In the genomic region with DNA sequence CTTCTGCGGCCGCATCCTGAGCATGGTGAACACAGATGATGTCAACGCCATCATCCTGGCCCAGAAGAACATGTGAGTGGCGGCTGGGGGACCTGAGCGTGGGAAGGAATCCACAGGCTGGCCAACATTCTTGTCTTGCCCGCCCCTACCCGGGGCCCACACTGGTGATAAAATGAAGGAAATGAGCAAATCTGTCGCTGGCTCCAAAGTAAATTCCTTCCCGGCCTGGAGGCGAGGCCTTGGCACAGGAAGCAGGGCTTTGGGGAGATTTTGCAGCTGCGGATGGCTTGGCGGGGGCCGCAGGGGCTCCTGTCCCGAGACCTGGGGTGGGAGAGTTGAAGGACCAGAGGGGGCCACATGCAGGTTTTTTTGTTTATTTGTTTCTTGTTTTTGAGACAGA, we compare ENCODE assay signal across 12 cellular contexts. TPM values are rescaled to one million over a fixed set of nuclear protein-coding genes. Genes with fewer than 3 reads are reported as not detected.
DNase-seq lines count a peak whose midpoint lies in the region; ATAC-seq and TF ChIP-seq lines count a peak whose summit lies in the region.
"Had no signal": no experiment of that assay in that cellular context is flagged by ENCODE, and none has a peak within 500 bp of the region (broad histone marks: within the 10 kb centered on the region; RNA-seq: fewer than 3 reads in every experiment).

No MANE protein-coding gene starts in this region.

- ATAC-seq in activated T-cell treated with anti-CD3 and anti-CD28 coated beads, Interleukin-2, amount 50 U/mL, for 72 hours (replicated peaks in 1 of 2) = no peak
- no peak for ATAC-seq in lung (ENCODE audit: insufficient read depth, low FRiP score)
- no peak for ATAC-seq in upper lobe of right lung
- no peak for ATAC-seq in GM21526 (IDR thresholded peaks at IDR 0.05; ENCODE audit: low FRiP score, unreplicated experiment)
- ATAC-seq: T-helper 17 cell had no signal

- H3K9me3 ChIP-seq in lung (ENCODE audit: control insufficient read depth in 2 of 2, insufficient read depth in 1 of 2, low read length in 1 of 2) (no peaks in the 10 kb centered on the region), upper lobe of right lung (no peaks in the 10 kb centered on the region)

- no peaks in the 10 kb centered on the region for H3K27me3 Mint-ChIP-seq in activated T-cell treated with anti-CD3 and anti-CD28 coated beads, Interleukin-2, amount 50 U/mL, for 24 hours
- H3K27me3 Mint-ChIP-seq in activated T-cell treated with anti-CD3 and anti-CD28 coated beads, Interleukin-2, amount 50 U/mL, for 72 hours (ENCODE audit: low read depth) = no peaks in the 10 kb centered on the region
- H3K27me3 Mint-ChIP-seq: T-helper 17 cell had no signal

- peaks cover 0 to 7% of the 10 kb centered on the region in 2 donors for H3K4me1 ChIP-seq in lung (ENCODE audit: control insufficient read depth in 2 of 2, insufficient read depth in 2 of 2, low read length in 2 of 2)
- H3K4me1 ChIP-seq in upper lobe of right lung = peaks cover 5% of the 10 kb centered on the region

- H3K36me3 Mint-ChIP-seq in activated T-cell treated with anti-CD3 and anti-CD28 coated beads, Interleukin-2, amount 50 U/mL, for 24 hours (ENCODE audit: low read depth) = peaks cover 82% of the 10 kb centered on the region
- H3K36me3 Mint-ChIP-seq in activated T-cell treated with anti-CD3 and anti-CD28 coated beads, Interleukin-2, amount 50 U/mL, for 72 hours (ENCODE audit: insufficient read depth in 2 of 2) = peaks cover 5 to 27% of the 10 kb centered on the region in 2 donors

- H3K9me3 Mint-ChIP-seq in activated T-cell treated with anti-CD3 and anti-CD28 coated beads, Interleukin-2, amount 50 U/mL, for 24 hours = no peaks in the 10 kb centered on the region
- no peaks in the 10 kb centered on the region for H3K9me3 Mint-ChIP-seq in activated T-cell treated with anti-CD3 and anti-CD28 coated beads, Interleukin-2, amount 50 U/mL, for 72 hours

- H3K27me3 ChIP-seq in lung (ENCODE audit: control insufficient read depth, insufficient read depth) (no peaks in the 10 kb centered on the region), upper lobe of right lung (no peaks in the 10 kb centered on the region)
- H3K27me3 ChIP-seq: cardiac muscle cell had no signal

- intact Hi-C loops in upper lobe of right lung (cut with DNase I) = loop anchor here (10.0 kb wide), 1 partner anchor 97 kb away; no protein-coding TSS in a partner anchor

- H3K4me3 ChIP-seq in lung (no peak overlapping the region), upper lobe of right lung (no peak overlapping the region)
- H3K4me3 ChIP-seq: cardiac muscle cell, PC-9 had no signal

- peak overlapping the region; percentile 36 to 73 for H3K27ac ChIP-seq in lung (ENCODE audit: low read depth in 1 of 2, low read length in 1 of 2)
- H3K27ac ChIP-seq in upper lobe of right lung = peak overlapping the region; percentile 63
- H3K27ac ChIP-seq: cardiac muscle cell, PC-9 had no signal

- WGBS in lung, 2 donors = 71 to 80% methylated on average over 14 of the region's 14 CpGs

- peak overlapping the region; percentile 56 for H3K27ac Mint-ChIP-seq in activated T-cell treated with anti-CD3 and anti-CD28 coated beads, Interleukin-2, amount 50 U/mL, for 24 hours
- H3K27ac Mint-ChIP-seq in activated T-cell treated with anti-CD3 and anti-CD28 coated beads, Interleukin-2, amount 50 U/mL, for 72 hours = no peak overlapping the region
- H3K27ac Mint-ChIP-seq: T-helper 17 cell had no signal

- TF ChIP-seq CTCF in lung (IDR thresholded peaks at IDR 0.05; ENCODE audit: control extremely low read depth, extremely low read depth) (no peak), upper lobe of right lung (IDR thresholded peaks at IDR 0.05) (no peak)

- no peak for DNase-seq in activated T-cell treated with anti-CD3 and anti-CD28 coated beads, Interleukin-2, amount 50 U/mL, for 24 hours
- DNase-seq in activated T-cell treated with anti-CD3 and anti-CD28 coated beads, Interleukin-2, amount 50 U/mL, for 72 hours = no peak
- no peak for DNase-seq in lung (ENCODE audit: low spot score)
- DNase-seq in upper lobe of right lung = no peak
- no peak for DNase-seq in midbrain (lab: John Stamatoyannopoulos, UW)
- DNase-seq: 8988T, activated gamma-delta T cell treated with Interleukin-2 at 50 U/mL for 16 hours, NCI-H446, PC-9, T-helper 17 cell had no signal

- peaks cover 22% of the 10 kb centered on the region for H3K4me1 Mint-ChIP-seq in activated T-cell treated with anti-CD3 and anti-CD28 coated beads, Interleukin-2, amount 50 U/mL, for 24 hours (ENCODE audit: low read depth)
- H3K4me1 Mint-ChIP-seq in activated T-cell treated with anti-CD3 and anti-CD28 coated beads, Interleukin-2, amount 50 U/mL, for 72 hours (ENCODE audit: low read depth) = peaks cover 24% of the 10 kb centered on the region

- peaks cover 13 to 37% of the 10 kb centered on the region in 2 donors for H3K36me3 ChIP-seq in lung (ENCODE audit: control insufficient read depth in 2 of 2, insufficient read depth in 2 of 2, low read length in 2 of 2)
- H3K36me3 ChIP-seq in upper lobe of right lung = peaks cover 55% of the 10 kb centered on the region

- H3K4me3 Mint-ChIP-seq in activated T-cell treated with anti-CD3 and anti-CD28 coated beads, Interleukin-2, amount 50 U/mL, for 24 hours = no peak overlapping the region
- H3K4me3 Mint-ChIP-seq in activated T-cell treated with anti-CD3 and anti-CD28 coated beads, Interleukin-2, amount 50 U/mL, for 72 hours = no peak overlapping the region
- H3K4me3 Mint-ChIP-seq: T-helper 17 cell had no signal

RNA-seq across cellular contexts. Expression of a gene that starts 4.4 kb away (rescaled TPM):
- 100 to 1,000 TPM; 127 to 139 TPM for total RNA-seq in activated T-cell treated with anti-CD3 and anti-CD28 coated beads, Interleukin-2, amount 50 U/mL, for 72 hours
- total RNA-seq in lung (10 to 100 TPM; 51.3 to 85.9 TPM), upper lobe of right lung (68.3 TPM)
- 100 to 1,000 TPM in 1 of 2 donors, 10 to 100 TPM in 1; 63.7 to 117 TPM for polyA plus RNA-seq in lung

RNA-seq across cellular contexts. Expression of a gene that starts 9.6 kb away (rescaled TPM):
- 1,000 to 10,000 TPM; 1,602 TPM for total RNA-seq in activated T-cell treated with anti-CD3 and anti-CD28 coated beads, Interleukin-2, amount 50 U/mL, for 72 hours
- total RNA-seq in lung = 100 to 1,000 TPM; 689 to 926 TPM
- polyA plus RNA-seq in lung = 1,000 to 10,000 TPM; 1,135 to 1,266 TPM
- total RNA-seq in upper lobe of right lung = 840 TPM

RNA-seq across cellular contexts. Expression of a gene that starts 18.7 kb away (rescaled TPM):
- total RNA-seq in activated T-cell treated with anti-CD3 and anti-CD28 coated beads, Interleukin-2, amount 50 U/mL, for 72 hours = 100 to 1,000 TPM; 223 to 239 TPM
- total RNA-seq in lung = 100 to 1,000 TPM; 168 to 225 TPM
- polyA plus RNA-seq in lung = 100 to 1,000 TPM; 235 to 357 TPM
- total RNA-seq in upper lobe of right lung = 201 TPM

RNA-seq across cellular contexts. Expression of a gene that starts 26.5 kb away (rescaled TPM):
- total RNA-seq in activated T-cell treated with anti-CD3 and anti-CD28 coated beads, Interleukin-2, amount 50 U/mL, for 72 hours = 10 to 100 TPM; 46.2 to 59.5 TPM
- 100 to 1,000 TPM in 1 of 2 donors, 10 to 100 TPM in 1; 51.4 to 114 TPM for total RNA-seq in lung
- 10 to 100 TPM; 73.4 to 92.5 TPM for polyA plus RNA-seq in lung
- total RNA-seq in upper lobe of right lung = 57.1 TPM

RNA-seq across cellular contexts. Expression of a gene that starts 40.2 kb away (rescaled TPM):
- 10 to 100 TPM; 25.9 to 32.3 TPM for total RNA-seq in activated T-cell treated with anti-CD3 and anti-CD28 coated beads, Interleukin-2, amount 50 U/mL, for 72 hours
- total RNA-seq in lung (10 to 100 TPM; 17.5 to 23.8 TPM), upper lobe of right lung (17.7 TPM)
- 10 to 100 TPM in 1 of 2 donors, 1 to 10 TPM in 1; 9.3 to 26.8 TPM for polyA plus RNA-seq in lung
